Comparison of ENCODE assay signal across 8 cellular contexts in the genomic region with DNA sequence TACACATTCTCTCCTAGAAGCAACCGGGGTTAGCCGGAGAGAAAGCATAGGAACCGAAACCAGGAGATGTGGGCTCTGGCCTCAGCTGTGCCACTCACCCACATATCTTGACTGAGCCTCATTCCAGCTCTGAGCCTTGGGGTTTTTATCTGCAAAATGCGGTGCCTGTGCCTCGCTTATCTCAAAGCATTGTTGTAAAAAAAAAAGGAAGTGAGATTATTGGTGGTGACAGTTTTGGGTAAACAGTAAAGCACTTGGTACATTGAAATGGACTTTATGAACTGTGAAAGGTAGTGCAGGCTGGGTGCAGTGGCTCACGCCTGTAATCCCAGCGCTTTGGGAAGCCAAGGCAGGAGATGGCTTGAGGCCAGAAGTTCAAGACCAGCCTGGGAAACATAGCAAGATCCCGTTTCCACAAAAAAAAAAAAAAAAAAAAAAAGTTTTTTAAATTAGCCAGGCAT. TPM values are rescaled to one million over a fixed set of nuclear protein-coding genes. Genes with fewer than 3 reads are reported as not detected.
DNase-seq lines count a peak whose midpoint lies in the region; ATAC-seq and TF ChIP-seq lines count a peak whose summit lies in the region.

No MANE protein-coding gene starts in this region.

- H3K4me2 ChIP-seq in DOHH2 (ENCODE audit: low read length) = peak overlapping the region; percentile 69

- intact Hi-C loops in left colon (cut with DNase I, micrococcal nuclease) = no loop called here

- 12 to 16% methylated on average over 8 of the region's 8 CpGs for WGBS in upper lobe of left lung, 2 donors

- H3K9me3 ChIP-seq in DOHH2 (ENCODE audit: control insufficient read depth, insufficient read depth, low read length) (no peaks in the 10 kb centered on the region), upper lobe of left lung (no peaks in the 10 kb centered on the region)

- TF ChIP-seq CTCF in DOHH2 (IDR thresholded peaks at IDR 0.05; ENCODE audit: low read depth, low read length, poor library complexity, severe bottlenecking) = no peak
- no peak for TF ChIP-seq CTCF in upper lobe of left lung (IDR thresholded peaks at IDR 0.05)

- TF ChIP-seq EP300 in upper lobe of left lung (IDR thresholded peaks at IDR 0.05) = no peak

- H3K27ac ChIP-seq in DOHH2 (ENCODE audit: low read depth, low read length) = peak overlapping the region; percentile 75
- H3K27ac ChIP-seq in upper lobe of left lung = peak overlapping the region; percentile 28 to 88 (median 81)

- H3K4me3 ChIP-seq in DOHH2 (ENCODE audit: low read length) (peak overlapping the region; percentile 49), upper lobe of left lung (peak overlapping the region in 1 of 4 donors; percentile 4)

- peak; percentile 48 to 56 for DNase-seq in activated CD4-positive, alpha-beta T cell treated with anti-CD3 and anti-CD28 coated beads, Interleukin-2, amount 50 U/mL, for 48 hours
- DNase-seq in left colon (peak; percentile 57 to 65), upper lobe of left lung (peak in 1 of 2 donors; percentile 55), NCI-H510A (lab: John Stamatoyannopoulos, UW) (no peak), NCI-H1105 treated with DMSO at 0.1 percent for 48 hours (lab: John Stamatoyannopoulos, UW) (no peak)

- no peaks in the 10 kb centered on the region for H3K79me2 ChIP-seq in DOHH2 (ENCODE audit: control insufficient read depth, low read length)

- ATAC-seq in GM19467 (IDR thresholded peaks at IDR 0.05; ENCODE audit: unreplicated experiment) (peak; percentile 68), HG03442 (IDR thresholded peaks at IDR 0.05; ENCODE audit: unreplicated experiment) (peak; percentile 62), left colon (peak; percentile 77), upper lobe of left lung (ENCODE audit: low FRiP score in 2 of 2) (peak in 1 of 2 donors; percentile 48)

- H3K36me3 ChIP-seq in DOHH2 (ENCODE audit: control insufficient read depth, low read length) (peaks cover 4% of the 10 kb centered on the region; the same call in 1 of the 2 replicates), upper lobe of left lung (no peaks in the 10 kb centered on the region)

- H3F3A ChIP-seq in DOHH2 (ENCODE audit: control insufficient read depth, insufficient read depth) = peaks cover 32% of the 10 kb centered on the region

- no peaks in the 10 kb centered on the region; the same call in 1 of the 2 replicates for H4K20me1 ChIP-seq in DOHH2 (ENCODE audit: control insufficient read depth, insufficient read depth, low read depth, low read length)

- peaks cover 73% of the 10 kb centered on the region for H3K4me1 ChIP-seq in DOHH2 (ENCODE audit: control insufficient read depth, low read length)
- peaks cover 30 to 44% (median 39%) of the 10 kb centered on the region in 4 donors for H3K4me1 ChIP-seq in upper lobe of left lung

- H3K27me3 ChIP-seq in DOHH2 (ENCODE audit: control insufficient read depth, low read length) = no peaks in the 10 kb centered on the region
- no peaks in the 10 kb centered on the region for H3K27me3 ChIP-seq in upper lobe of left lung

- H3K9me2 ChIP-seq in DOHH2 (replicated peaks; ENCODE audit: control insufficient read depth, low read length) = no peaks in the 10 kb centered on the region

- no peak for TF ChIP-seq POLR2A in upper lobe of left lung (IDR thresholded peaks at IDR 0.05)

RNA-seq across cellular contexts. Expression of gene PTAFR, which starts 3.8 kb away (rescaled TPM):
- total RNA-seq in left colon = 1 to 10 TPM; 2.4 to 3.7 TPM
- total RNA-seq in upper lobe of left lung = 10 to 100 TPM; 10.5 to 42.3 (median 22.0) TPM

Comparison
In these comparisons a context has a peak if more than half of its experiments do, and no peak if none do; other contexts are left out.
1. DNase-seq: peak in activated CD4-positive, alpha-beta T cell treated with anti-CD3 and anti-CD28 coated beads, Interleukin-2, amount 50 U/mL, for 48 hours (2 of 2) and left colon (2 of 2); none in NCI-H510A (single experiment) and NCI-H1105 treated with DMSO at 0.1 percent for 48 hours (single experiment).